ENCODE assay signal across 22 cellular contexts in the genomic region with DNA sequence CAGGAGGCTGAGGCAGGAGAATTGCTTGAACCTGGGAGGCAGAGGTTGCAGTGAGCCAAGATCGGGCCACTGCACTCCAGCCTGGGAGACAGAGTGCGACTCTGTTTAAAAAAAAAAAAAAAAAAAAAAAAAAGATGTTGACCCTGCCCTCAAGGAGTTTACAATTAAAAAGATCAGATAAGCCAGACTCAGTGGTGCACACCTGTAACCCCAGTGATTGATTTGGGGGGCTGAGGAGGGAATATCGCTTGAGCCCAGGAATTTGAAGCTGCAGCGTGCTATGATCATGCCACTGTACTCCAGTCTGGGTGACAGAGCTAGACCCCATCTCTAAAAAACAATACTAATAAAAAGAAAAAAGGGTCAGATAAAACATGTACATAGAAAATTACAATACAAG. TPM values are rescaled to one million over a fixed set of nuclear protein-coding genes. Genes with fewer than 3 reads are reported as not detected.
A peak's percentile ranks its signal among the peaks of the same experiment; 100 is the strongest.
DNase-seq lines count a peak whose midpoint lies in the region; ATAC-seq, FAIRE-seq and TF ChIP-seq lines count a peak whose summit lies in the region.
"Had no signal": no experiment of that assay in that cellular context is flagged by ENCODE, and none has a peak within 500 bp of the region (broad histone marks: within the 10 kb centered on the region; RNA-seq: fewer than 3 reads in every experiment).

No MANE protein-coding gene starts in this region.

- POLR2A ChIA-PET in A549 (lab: Yijun Ruan, JAX) (interaction anchor here (0.5 to 2.6 kb wide), 3 partner anchors 9 to 255 kb away, joined by 4 to 25 read pairs (median 9); no protein-coding TSS in a partner anchor), Caco-2 (lab: Charles Lee) (interaction anchor here (1.2 kb wide), 1 partner anchor 9 kb away, joined by 6 read pairs; no protein-coding TSS in a partner anchor)

- no peaks in the 10 kb centered on the region for H3K36me3 ChIP-seq in Caco-2 (ENCODE audit: control insufficient read depth, insufficient read depth, low read length)
- H3K36me3 ChIP-seq: ovary had no signal

- H3K27ac Mint-ChIP-seq in Caco-2 (ENCODE audit: unreplicated experiment) (peak overlapping the region; percentile 92), naive B cell (no peak overlapping the region)
- no peak overlapping the region for H3K27ac Mint-ChIP-seq in activated naive CD8-positive, alpha-beta T cell

- H3K4me1 ChIP-seq in A549: peaks cover 27% of the 10 kb centered on the region
- 0 out of 2 replicates have a peak, but pooled peaks cover 4% of the 10 kb centered on the region for H3K4me1 ChIP-seq in Caco-2

- no peak for ATAC-seq in A549
- no peak for ATAC-seq in naive B cell (ENCODE audit: low read depth in 2 of 2)
- ATAC-seq: foreskin keratinocyte, sciatic nerve had no signal

- H3K4me2 ChIP-seq in A549: no peak overlapping the region

- H3K9me3 ChIP-seq in A549: no peaks in the 10 kb centered on the region
- H3K9me3 ChIP-seq in Caco-2: no peaks in the 10 kb centered on the region
- H3K9me3 ChIP-seq: HAP-1, ovary had no signal

- FAIRE-seq in A549 (lab: Jason Lieb, UNC) (no peak), HTR-8/SVneo (lab: Jason Lieb, UNC) (no peak)
- FAIRE-seq: colon, endothelial cell of umbilical vein had no signal

- H3K4me3 ChIP-seq in A549: no peak overlapping the region
- H3K4me3 ChIP-seq in Caco-2 (ENCODE audit: low read depth, low read length): no peak overlapping the region
- H3K4me3 ChIP-seq: HAP-1, ovary had no signal

- H3K4me1 Mint-ChIP-seq in Caco-2 (ENCODE audit: low read depth, unreplicated experiment) (peaks cover 13% of the 10 kb centered on the region), naive B cell (peaks cover 15 to 25% (median 23%) of the 10 kb centered on the region in 3 donors)
- H3K4me1 Mint-ChIP-seq in activated naive CD8-positive, alpha-beta T cell (ENCODE audit: low read depth): peaks cover 45% of the 10 kb centered on the region

- H3K36me3 Mint-ChIP-seq in Caco-2 (ENCODE audit: insufficient read depth, unreplicated experiment) (peaks cover 33% of the 10 kb centered on the region), naive B cell (no peaks in the 10 kb centered on the region)
- no peaks in the 10 kb centered on the region for H3K36me3 Mint-ChIP-seq in activated naive CD8-positive, alpha-beta T cell

- TF ChIP-seq POLR2A in A549 (IDR thresholded peaks at IDR 0.05; ENCODE audit: low read length): no peak

- H3K4me3 Mint-ChIP-seq in Caco-2 (ENCODE audit: unreplicated experiment): no peak overlapping the region
- peak overlapping the region; percentile 78 for H3K4me3 Mint-ChIP-seq in activated naive CD8-positive, alpha-beta T cell
- peak overlapping the region in 6 of 8 donors; percentile 55 to 92 (median 78) for H3K4me3 Mint-ChIP-seq in naive B cell

- no peak for TF ChIP-seq RAD21 in A549 (conservative IDR thresholded peaks at IDR 0.05 in 1 of 2, IDR thresholded peaks at IDR 0.05 in 1 of 2)

- peak overlapping the region; percentile 77 to 84; a peak in 4 of 6 replicates for H3K27ac ChIP-seq in A549
- H3K27ac ChIP-seq: ovary had no signal

- intact Hi-C loops in Caco-2 (cut with micrococcal nuclease; ENCODE audit: unreplicated experiment): no loop called here

- BruUV-seq in Caco-2 (replicated peaks; lab: Mats Ljungman, UMichigan): no TSS peak

- 89% methylated on average over 4 of the region's 4 CpGs for WGBS in A549 (ENCODE audit: missing lambda C conversion rate)

- TF ChIP-seq CTCF in A549 (IDR thresholded peaks at IDR 0.05) (no peak), Caco-2 (IDR thresholded peaks at IDR 0.05; ENCODE audit: insufficient read depth in 1 of 2, low read depth in 1 of 2, low read length in 1 of 2, severe bottlenecking in 1 of 2, unreplicated experiment in 1 of 2) (no peak)

- H3K9me3 Mint-ChIP-seq in Caco-2 (ENCODE audit: unreplicated experiment) (no peaks in the 10 kb centered on the region), naive B cell (no peaks in the 10 kb centered on the region)
- no peaks in the 10 kb centered on the region for H3K9me3 Mint-ChIP-seq in activated naive CD8-positive, alpha-beta T cell (ENCODE audit: low read depth)

- CTCF ChIA-PET in A549 (lab: Yijun Ruan, JAX): interaction anchor here (5.3 kb wide), 1 partner anchor 9 kb away, joined by 34 read pairs; no protein-coding TSS in a partner anchor
- CTCF ChIA-PET in Caco-2 (lab: Charles Lee): interaction anchor here (1.8 kb wide), 1 partner anchor 9 kb away, joined by 5 read pairs; no protein-coding TSS in a partner anchor

- H3K27me3 ChIP-seq in Caco-2 (replicated peaks; ENCODE audit: control insufficient read depth, insufficient read depth, low read length): no peaks in the 10 kb centered on the region
- H3K27me3 ChIP-seq: foreskin keratinocyte, ovary had no signal

- TF ChIP-seq EP300 in A549 (IDR thresholded peaks at IDR 0.05): no peak

- H3K27me3 Mint-ChIP-seq in Caco-2 (ENCODE audit: insufficient read depth, unreplicated experiment) (no peaks in the 10 kb centered on the region), naive B cell (peaks cover 6 to 8% (median 7%) of the 10 kb centered on the region in 3 donors)
- no peaks in the 10 kb centered on the region for H3K27me3 Mint-ChIP-seq in activated naive CD8-positive, alpha-beta T cell

- no peak for DNase-seq in A549 (ENCODE audit: low read depth in 1 of 2, low spot score in 1 of 2)
- no peak for DNase-seq in Caco-2
- DNase-seq in naive B cell: no peak
- no peak for DNase-seq in NCI-H2081 (lab: John Stamatoyannopoulos, UW)
- DNase-seq in midbrain (lab: John Stamatoyannopoulos, UW): no peak
- DNase-seq in occipital lobe (lab: John Stamatoyannopoulos, UW): no peak
- no peak for DNase-seq in HTR-8/SVneo (ENCODE audit: insufficient read length, low spot score)
- DNase-seq: activated CD4-positive, alpha-beta T cell treated with anti-CD3 and anti-CD28 coated beads, Interleukin-2, amount 50 U/mL, for 1 hour; activated T-cell treated with anti-CD3 and anti-CD28 coated beads, Interleukin-2, amount 50 U/mL, for 48 hours; anterior cingulate cortex; COR-L47; foreskin keratinocyte; MM.1S; NCI-H345; NK-92 treated with Interleukin-12 subunit alpha and Interleukin-12 subunit beta, amount 100 ng/mL, for 24 hours; ovary; RPMI8226 had no signal

TF ChIP-seq in A549, 52 proteins besides CTCF, POLR2A, EP300 and RAD21 (continues in another document):
- TF ChIP-seq KDM5A (IDR thresholded peaks at IDR 0.05) (no peak), ELK1 (IDR thresholded peaks at IDR 0.05; ENCODE audit: low read depth, low read length) (no peak), USF2 (IDR thresholded peaks at IDR 0.05) (no peak), NR3C1 (IDR thresholded peaks at IDR 0.05) (no peak), HEYL (CRISPR knock-in tag; IDR thresholded peaks at IDR 0.05) (no peak), FOSB (CRISPR knock-in tag; IDR thresholded peaks at IDR 0.05) (no peak), TP53 (CRISPR knock-in tag; IDR thresholded peaks at IDR 0.05) (no peak), CEBPB (IDR thresholded peaks at IDR 0.05) (no peak)
- TF ChIP-seq, protein P1, sequence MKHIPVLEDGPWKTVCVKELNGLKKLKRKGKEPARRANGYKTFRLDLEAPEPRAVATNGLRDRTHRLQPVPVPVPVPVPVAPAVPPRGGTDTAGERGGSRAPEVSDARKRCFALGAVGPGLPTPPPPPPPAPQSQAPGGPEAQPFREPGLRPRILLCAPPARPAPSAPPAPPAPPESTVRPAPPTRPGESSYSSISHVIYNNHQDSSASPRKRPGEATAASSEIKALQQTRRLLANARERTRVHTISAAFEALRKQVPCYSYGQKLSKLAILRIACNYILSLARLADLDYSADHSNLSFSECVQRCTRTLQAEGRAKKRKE (CRISPR knock-in tag; IDR thresholded peaks at IDR 0.05; ENCODE audit: low read depth): no peak

RNA-seq across cellular contexts. Expression of gene SESN2, which starts 1.6 kb away (rescaled TPM):
- polyA plus RNA-seq in A549 (2011; rRNA removed) (16.6 and 16.7 TPM in 2 replicates), A549 (2017; fragmentation: RNase III; extraction: RNeasy Plus Mini Kit Qiagen cat#74134 plus additional on column Dnase treatment) (5.2 to 5.6 TPM (median 5.6 TPM) in 3 replicates), naive B cell (ENCODE audit: low read depth in 6 of 6) (1 to 10 TPM; 1.6 to 4.5 (median 3.2) TPM)
- 6.2 and 7.9 TPM in 2 replicates for polyA plus RNA-seq in A549 (2012; cell fraction: cytosol; rRNA removed)
- polyA plus RNA-seq in A549 (2012; cell fraction: nucleus; rRNA removed): 12.5 and 16.4 TPM in 2 replicates
- 25.4 and 29.1 TPM in 2 replicates for polyA minus RNA-seq in A549 (2011; rRNA and poly(A)+ RNA removed)
- total RNA-seq in Caco-2 (2022) (33.2 and 34.5 TPM in 2 replicates), occipital lobe (5.1 TPM)

RNA-seq across cellular contexts. Expression of gene ATP5IF1, which starts 21.8 kb away (rescaled TPM):
- polyA plus RNA-seq in A549 (2011; rRNA removed) (102 and 178 TPM in 2 replicates), A549 (2017; fragmentation: RNase III; extraction: RNeasy Plus Mini Kit Qiagen cat#74134 plus additional on column Dnase treatment) (229 to 240 TPM (median 234 TPM) in 3 replicates), naive B cell (ENCODE audit: low read depth in 6 of 6) (100 to 1,000 TPM; 369 to 762 (median 520) TPM)
- polyA plus RNA-seq in A549 (2012; cell fraction: cytosol; rRNA removed): 245 and 347 TPM in 2 replicates
- 73.8 and 121 TPM in 2 replicates for polyA plus RNA-seq in A549 (2012; cell fraction: nucleus; rRNA removed)
- polyA minus RNA-seq in A549 (2011; rRNA and poly(A)+ RNA removed): 9.6 and 12.8 TPM in 2 replicates
- total RNA-seq in Caco-2 (2022) (126 and 130 TPM in 2 replicates), occipital lobe (34.5 TPM)

RNA-seq across cellular contexts. Expression of gene DNAJC8, which starts 24.9 kb away (rescaled TPM):
- polyA plus RNA-seq in A549 (2011; rRNA removed) (67.0 and 93.7 TPM in 2 replicates), A549 (2017; fragmentation: RNase III; extraction: RNeasy Plus Mini Kit Qiagen cat#74134 plus additional on column Dnase treatment) (81.7 to 87.3 TPM (median 81.8 TPM) in 3 replicates), naive B cell (ENCODE audit: low read depth in 6 of 6) (100 to 1,000 TPM; 145 to 193 (median 151) TPM)
- polyA plus RNA-seq in A549 (2012; cell fraction: cytosol; rRNA removed): 39.9 and 42.3 TPM in 2 replicates
- 19.3 and 29.0 TPM in 2 replicates for polyA plus RNA-seq in A549 (2012; cell fraction: nucleus; rRNA removed)
- 18.1 and 18.8 TPM in 2 replicates for polyA minus RNA-seq in A549 (2011; rRNA and poly(A)+ RNA removed)
- total RNA-seq in Caco-2 (2022) (67.3 and 69.4 TPM in 2 replicates), occipital lobe (36.7 TPM)
